22 cellular contexts compared by ENCODE assay signal in the genomic region with DNA sequence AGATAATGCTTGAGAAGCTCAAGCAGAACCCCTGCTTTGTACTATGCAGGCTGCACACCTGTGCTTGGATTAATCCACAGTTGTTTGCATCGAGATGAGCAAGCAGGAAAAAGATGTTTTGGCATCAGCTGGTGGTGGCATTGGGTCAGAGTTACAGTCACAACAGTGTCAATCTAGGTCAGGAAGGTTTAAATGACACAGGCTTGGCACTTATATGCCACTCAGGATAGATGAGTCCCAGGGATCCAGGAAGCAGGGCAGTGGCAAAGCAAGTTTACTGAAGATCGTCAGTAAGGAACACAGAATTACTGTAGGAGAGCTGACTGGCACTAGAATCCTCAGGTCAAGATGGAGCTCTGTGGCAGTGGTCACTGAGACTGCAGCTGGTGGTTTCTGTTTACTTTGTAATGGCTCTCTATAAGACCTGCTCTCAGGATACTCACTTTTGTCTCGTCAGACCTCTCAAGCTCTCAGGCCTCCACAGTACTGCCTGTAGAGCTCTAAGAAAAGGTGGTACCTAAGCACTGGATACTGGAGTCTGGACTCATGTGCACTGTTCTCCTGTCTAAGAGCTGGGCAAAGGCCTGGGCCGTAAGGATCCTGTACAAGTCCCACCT.
"Had no signal": no experiment of that assay in that cellular context is flagged by ENCODE, and none has a peak within 500 bp of the region (broad histone marks: within the 10 kb centered on the region; RNA-seq: fewer than 3 reads in every experiment).

No MANE protein-coding gene starts in this region.

- H3K27me3 ChIP-seq: brain microvascular endothelial cell, colonic mucosa, testis, upper lobe of left lung had no signal

- H3K4me1 ChIP-seq: colonic mucosa, lower lobe of right lung, parathyroid adenoma, testis, upper lobe of left lung had no signal

- H3K4me2 ChIP-seq: smooth muscle cell had no signal

- DNase-seq: activated CD4-positive, alpha-beta T cell treated with anti-CD3 and anti-CD28 coated beads, Interleukin-2, amount 10 ng/mL, durations not matched to agents 7 days and 5 days; activated CD4-positive, CD25-positive, alpha-beta regulatory T cell; activated CD8-positive, alpha-beta T cell treated with anti-CD3 and anti-CD28 coated beads, Interleukin-2, amount 10 ng/mL, durations not matched to agents 7 days and 5 days; activated naive CD4-positive, alpha-beta T cell treated with anti-CD3 and anti-CD28 coated beads, Interleukin-2, amount 10 ng/mL, durations not matched to agents 7 days and 5 days; activated naive CD8-positive, alpha-beta T cell treated with anti-CD3 and anti-CD28 coated beads, Interleukin-2, amount 50 U/mL, for 24 hours; activated T-cell treated with anti-CD3 and anti-CD28 coated beads, Interleukin-2, amount 50 U/mL, for 24 hours; anterior cingulate cortex; brain microvascular endothelial cell; colonic mucosa; foreskin melanocyte; glutamatergic neuron; hippocampal formation; left cardiac atrium; lower lobe of right lung; stimulated activated CD4-positive, alpha-beta T cell treated with anti-CD3 and anti-CD28 coated beads, Interleukin-4, amount 100 ng/mL, for 1 hour; testis; upper lobe of left lung had no signal

- H3K9ac ChIP-seq: parathyroid adenoma had no signal

- H3K4me3 ChIP-seq: colonic mucosa, lower lobe of right lung, smooth muscle cell, testis, upper lobe of left lung had no signal

- H3K36me3 Mint-ChIP-seq: activated naive CD4-positive, alpha-beta T cell treated with anti-CD3 and anti-CD28 coated beads, Interleukin-2, amount 10 ng/mL, durations not matched to agents 7 days and 5 days had no signal

- H3K27ac Mint-ChIP-seq: activated CD4-positive, alpha-beta T cell treated with anti-CD3 and anti-CD28 coated beads, Interleukin-2, amount 10 ng/mL, durations not matched to agents 7 days and 5 days; activated CD8-positive, alpha-beta T cell treated with anti-CD3 and anti-CD28 coated beads, Interleukin-2, amount 10 ng/mL, durations not matched to agents 7 days and 5 days; activated naive CD4-positive, alpha-beta T cell treated with anti-CD3 and anti-CD28 coated beads, Interleukin-2, amount 10 ng/mL, durations not matched to agents 7 days and 5 days; activated naive CD8-positive, alpha-beta T cell treated with anti-CD3 and anti-CD28 coated beads, Interleukin-2, amount 50 U/mL, for 24 hours; activated T-cell treated with anti-CD3 and anti-CD28 coated beads, Interleukin-2, amount 50 U/mL, for 24 hours had no signal

- ATAC-seq: activated CD8-positive, alpha-beta T cell treated with anti-CD3 and anti-CD28 coated beads, Interleukin-2, amount 10 ng/mL, durations not matched to agents 7 days and 5 days; activated naive CD8-positive, alpha-beta T cell treated with anti-CD3 and anti-CD28 coated beads, Interleukin-2, amount 50 U/mL, for 24 hours; left cardiac atrium; lower lobe of right lung; sciatic nerve had no signal

- H3K4me3 Mint-ChIP-seq: activated CD4-positive, alpha-beta T cell treated with anti-CD3 and anti-CD28 coated beads, Interleukin-2, amount 10 ng/mL, durations not matched to agents 7 days and 5 days; activated CD8-positive, alpha-beta T cell treated with anti-CD3 and anti-CD28 coated beads, Interleukin-2, amount 10 ng/mL, durations not matched to agents 7 days and 5 days; activated naive CD4-positive, alpha-beta T cell treated with anti-CD3 and anti-CD28 coated beads, Interleukin-2, amount 10 ng/mL, durations not matched to agents 7 days and 5 days; activated naive CD8-positive, alpha-beta T cell treated with anti-CD3 and anti-CD28 coated beads, Interleukin-2, amount 50 U/mL, for 24 hours; activated T-cell treated with anti-CD3 and anti-CD28 coated beads, Interleukin-2, amount 50 U/mL, for 24 hours; central memory CD8-positive, alpha-beta T cell; nephron had no signal

- H3K79me2 ChIP-seq: parathyroid adenoma had no signal

- H3K9me3 Mint-ChIP-seq: activated CD4-positive, alpha-beta T cell treated with anti-CD3 and anti-CD28 coated beads, Interleukin-2, amount 10 ng/mL, durations not matched to agents 7 days and 5 days; activated naive CD4-positive, alpha-beta T cell treated with anti-CD3 and anti-CD28 coated beads, Interleukin-2, amount 10 ng/mL, durations not matched to agents 7 days and 5 days; activated naive CD8-positive, alpha-beta T cell treated with anti-CD3 and anti-CD28 coated beads, Interleukin-2, amount 50 U/mL, for 24 hours; activated T-cell treated with anti-CD3 and anti-CD28 coated beads, Interleukin-2, amount 50 U/mL, for 24 hours; nephron had no signal

- H3K4me1 Mint-ChIP-seq: activated CD4-positive, alpha-beta T cell treated with anti-CD3 and anti-CD28 coated beads, Interleukin-2, amount 10 ng/mL, durations not matched to agents 7 days and 5 days; activated naive CD4-positive, alpha-beta T cell treated with anti-CD3 and anti-CD28 coated beads, Interleukin-2, amount 10 ng/mL, durations not matched to agents 7 days and 5 days; activated naive CD8-positive, alpha-beta T cell treated with anti-CD3 and anti-CD28 coated beads, Interleukin-2, amount 50 U/mL, for 24 hours; central memory CD8-positive, alpha-beta T cell; nephron had no signal

- H3K27ac ChIP-seq: brain microvascular endothelial cell, colonic mucosa, lower lobe of right lung, parathyroid adenoma, testis, upper lobe of left lung had no signal

- H3K9me3 ChIP-seq: colonic mucosa, lower lobe of right lung, testis, upper lobe of left lung had no signal

- H2AFZ ChIP-seq: parathyroid adenoma had no signal

- H3K36me3 ChIP-seq: brain microvascular endothelial cell, colonic mucosa, lower lobe of right lung, upper lobe of left lung had no signal
